Comparison of ENCODE assay signal across 1 cellular context in the genomic region with DNA sequence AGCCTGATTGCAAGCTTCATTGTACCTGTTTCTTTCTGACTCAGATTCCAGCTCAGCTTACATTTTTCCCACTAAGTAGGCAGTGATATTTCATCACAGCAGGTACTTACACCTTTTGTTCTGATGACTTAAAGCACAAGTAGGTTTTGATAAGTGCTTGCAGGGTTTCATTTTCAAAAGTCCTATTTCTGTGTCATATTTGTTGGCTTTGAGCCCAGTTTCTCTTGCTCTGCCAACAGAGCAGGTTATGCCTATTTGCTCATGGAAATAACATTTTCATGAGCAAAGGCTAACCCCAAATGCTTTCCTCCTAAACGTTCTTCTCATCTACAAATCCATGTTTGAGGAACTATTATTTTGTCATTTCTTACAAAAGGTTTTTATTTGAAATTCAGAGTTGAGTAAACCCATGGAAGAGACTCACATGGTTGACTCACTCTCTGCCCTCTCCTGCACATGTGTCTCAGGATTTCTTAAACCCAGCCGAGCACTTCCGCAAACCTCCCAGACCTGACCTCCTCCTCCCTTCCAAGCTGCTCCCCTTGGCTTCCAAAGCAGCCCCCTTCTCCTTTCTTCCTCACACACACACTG.
TF ChIP-seq lines count a peak whose summit lies in the region.

No MANE protein-coding gene starts in this region.

TF ChIP-seq in K562, 482 proteins besides CTCF, POLR2A, EP300 and RAD21 (continued from another document):
- TF ChIP-seq NRF1 (conservative IDR thresholded peaks at IDR 0.05 in 1 of 2, IDR thresholded peaks at IDR 0.05 in 1 of 2): peak in 1 of 2 experiments; percentile 41; a peak in 1 of 4 replicates
- no peak for TF ChIP-seq CREB3L1 (IDR thresholded peaks at IDR 0.05; ENCODE audit: borderline replicate concordance, low read depth)
- TF ChIP-seq JUND (IDR thresholded peaks at IDR 0.05; ENCODE audit: borderline replicate concordance, low read depth, low read length): 0 out of 2 replicates have a peak, but pooled peaks have one; percentile 2
- no peak for TF ChIP-seq JUND (tag; IDR thresholded peaks at IDR 0.05; ENCODE audit: borderline replicate concordance, low read depth, low read length)
- TF ChIP-seq CEBPG (CRISPR knock-in tag; IDR thresholded peaks at IDR 0.05): no peak
- peak; percentile 20 to 22; a peak in 1 of 4 replicates for TF ChIP-seq CEBPG (tag; conservative IDR thresholded peaks at IDR 0.05 in 1 of 2, IDR thresholded peaks at IDR 0.05 in 1 of 2)
